1 cellular context compared by ENCODE assay signal in genomic region chr19:35545001-35545854, GRCh38.
A peak's percentile ranks its signal among the peaks of the same experiment; 100 is the strongest.
TF ChIP-seq lines count a peak whose summit lies in the region.

Gene TMEM147, plus strand, starts transcription at chr19:35545626. Its CDS starts 114 bp downstream, at chr19:35545740.

TF ChIP-seq in HepG2, 621 proteins besides CTCF, POLR2A, EP300 and RAD21 (continued from another document and continues in another):
- no peak for TF ChIP-seq LRRFIP1 (CRISPR knock-in tag; conservative IDR thresholded peaks at IDR 0.05)
- TF ChIP-seq, protein P1, sequence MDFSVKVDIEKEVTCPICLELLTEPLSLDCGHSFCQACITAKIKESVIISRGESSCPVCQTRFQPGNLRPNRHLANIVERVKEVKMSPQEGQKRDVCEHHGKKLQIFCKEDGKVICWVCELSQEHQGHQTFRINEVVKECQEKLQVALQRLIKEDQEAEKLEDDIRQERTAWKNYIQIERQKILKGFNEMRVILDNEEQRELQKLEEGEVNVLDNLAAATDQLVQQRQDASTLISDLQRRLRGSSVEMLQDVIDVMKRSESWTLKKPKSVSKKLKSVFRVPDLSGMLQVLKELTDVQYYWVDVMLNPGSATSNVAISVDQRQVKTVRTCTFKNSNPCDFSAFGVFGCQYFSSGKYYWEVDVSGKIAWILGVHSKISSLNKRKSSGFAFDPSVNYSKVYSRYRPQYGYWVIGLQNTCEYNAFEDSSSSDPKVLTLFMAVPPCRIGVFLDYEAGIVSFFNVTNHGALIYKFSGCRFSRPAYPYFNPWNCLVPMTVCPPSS (IDR thresholded peaks at IDR 0.05) = no peak
- no peak for TF ChIP-seq PAF1 (CRISPR knock-in tag; IDR thresholded peaks at IDR 0.05)
- TF ChIP-seq, protein P2, sequence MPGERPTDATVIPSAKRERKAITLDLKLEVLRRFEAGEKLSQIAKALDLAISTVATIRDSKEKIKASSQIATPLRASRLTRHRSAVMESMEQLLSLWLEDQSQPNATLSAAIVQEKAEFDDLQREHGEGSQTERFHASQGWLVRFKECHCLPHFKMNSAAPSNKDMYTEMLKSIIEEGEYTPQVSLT (CRISPR knock-in tag; IDR thresholded peaks at IDR 0.05; ENCODE audit: borderline replicate concordance, low read depth) = no peak
- TF ChIP-seq SOX5 (CRISPR knock-in tag; IDR thresholded peaks at IDR 0.05; ENCODE audit: borderline replicate concordance) = peak; percentile 21; the same call in 1 of the 2 replicates
- TF ChIP-seq DRAP1 (CRISPR knock-in tag; IDR thresholded peaks at IDR 0.05) = peak; percentile 42; the same call in 1 of the 2 replicates
- TF ChIP-seq SSRP1 (CRISPR knock-in tag; IDR thresholded peaks at IDR 0.05) = no peak
- 0 out of 2 replicates have a peak, but pooled peaks have one; percentile 20 for TF ChIP-seq ARHGAP35 (CRISPR knock-in tag; IDR thresholded peaks at IDR 0.05; ENCODE audit: borderline replicate concordance)
- TF ChIP-seq ARNT2 (CRISPR knock-in tag; IDR thresholded peaks at IDR 0.05; ENCODE audit: low read depth) = peak; percentile 94
- TF ChIP-seq STAT6 (CRISPR knock-in tag; IDR thresholded peaks at IDR 0.05; ENCODE audit: borderline replicate concordance) = no peak; the same call in 1 of the 2 replicates
- no peak for TF ChIP-seq IKZF1 (IDR thresholded peaks at IDR 0.05)
- TF ChIP-seq, protein P3, sequence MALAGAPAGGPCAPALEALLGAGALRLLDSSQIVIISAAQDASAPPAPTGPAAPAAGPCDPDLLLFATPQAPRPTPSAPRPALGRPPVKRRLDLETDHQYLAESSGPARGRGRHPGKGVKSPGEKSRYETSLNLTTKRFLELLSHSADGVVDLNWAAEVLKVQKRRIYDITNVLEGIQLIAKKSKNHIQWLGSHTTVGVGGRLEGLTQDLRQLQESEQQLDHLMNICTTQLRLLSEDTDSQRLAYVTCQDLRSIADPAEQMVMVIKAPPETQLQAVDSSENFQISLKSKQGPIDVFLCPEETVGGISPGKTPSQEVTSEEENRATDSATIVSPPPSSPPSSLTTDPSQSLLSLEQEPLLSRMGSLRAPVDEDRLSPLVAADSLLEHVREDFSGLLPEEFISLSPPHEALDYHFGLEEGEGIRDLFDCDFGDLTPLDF (CRISPR knock-in tag; IDR thresholded peaks at IDR 0.05) = no peak; the same call in 1 of the 2 replicates
- TF ChIP-seq, protein P4, sequence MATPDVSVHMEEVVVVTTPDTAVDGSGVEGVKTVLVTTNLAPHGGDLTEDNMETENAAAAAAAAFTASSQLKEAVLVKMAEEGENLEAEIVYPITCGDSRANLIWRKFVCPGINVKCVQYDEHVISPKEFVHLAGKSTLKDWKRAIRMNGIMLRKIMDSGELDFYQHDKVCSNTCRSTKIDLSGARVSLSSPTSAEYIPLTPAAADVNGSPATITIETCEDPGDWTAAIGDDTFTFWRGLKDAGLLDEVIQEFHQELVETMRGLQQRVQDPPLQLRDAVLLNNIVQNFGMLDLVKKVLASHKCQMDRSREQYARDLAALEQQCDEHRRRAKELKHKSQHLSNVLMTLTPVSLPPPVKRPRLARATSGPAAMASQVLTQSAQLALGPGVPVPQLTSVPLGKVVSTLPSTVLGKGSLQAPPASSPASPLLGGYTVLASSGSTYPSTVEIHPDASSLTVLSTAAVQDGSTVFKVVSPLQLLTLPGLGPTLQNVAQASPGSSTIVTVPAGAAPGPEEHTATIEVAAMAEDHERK (CRISPR knock-in tag; IDR thresholded peaks at IDR 0.05; ENCODE audit: low read depth) = no peak
- TF ChIP-seq MEIS1 (CRISPR knock-in tag; IDR thresholded peaks at IDR 0.05; ENCODE audit: borderline replicate concordance) = no peak; the same call in 1 of the 2 replicates
- no peak for TF ChIP-seq NONO (IDR thresholded peaks at IDR 0.05)
- peak; percentile 75; the same call in 1 of the 2 replicates for TF ChIP-seq NONO (CRISPR knock-in tag; conservative IDR thresholded peaks at IDR 0.05)
- no peak for TF ChIP-seq PAX8 (CRISPR knock-in tag; IDR thresholded peaks at IDR 0.05; ENCODE audit: borderline replicate concordance)
- TF ChIP-seq, protein P5, sequence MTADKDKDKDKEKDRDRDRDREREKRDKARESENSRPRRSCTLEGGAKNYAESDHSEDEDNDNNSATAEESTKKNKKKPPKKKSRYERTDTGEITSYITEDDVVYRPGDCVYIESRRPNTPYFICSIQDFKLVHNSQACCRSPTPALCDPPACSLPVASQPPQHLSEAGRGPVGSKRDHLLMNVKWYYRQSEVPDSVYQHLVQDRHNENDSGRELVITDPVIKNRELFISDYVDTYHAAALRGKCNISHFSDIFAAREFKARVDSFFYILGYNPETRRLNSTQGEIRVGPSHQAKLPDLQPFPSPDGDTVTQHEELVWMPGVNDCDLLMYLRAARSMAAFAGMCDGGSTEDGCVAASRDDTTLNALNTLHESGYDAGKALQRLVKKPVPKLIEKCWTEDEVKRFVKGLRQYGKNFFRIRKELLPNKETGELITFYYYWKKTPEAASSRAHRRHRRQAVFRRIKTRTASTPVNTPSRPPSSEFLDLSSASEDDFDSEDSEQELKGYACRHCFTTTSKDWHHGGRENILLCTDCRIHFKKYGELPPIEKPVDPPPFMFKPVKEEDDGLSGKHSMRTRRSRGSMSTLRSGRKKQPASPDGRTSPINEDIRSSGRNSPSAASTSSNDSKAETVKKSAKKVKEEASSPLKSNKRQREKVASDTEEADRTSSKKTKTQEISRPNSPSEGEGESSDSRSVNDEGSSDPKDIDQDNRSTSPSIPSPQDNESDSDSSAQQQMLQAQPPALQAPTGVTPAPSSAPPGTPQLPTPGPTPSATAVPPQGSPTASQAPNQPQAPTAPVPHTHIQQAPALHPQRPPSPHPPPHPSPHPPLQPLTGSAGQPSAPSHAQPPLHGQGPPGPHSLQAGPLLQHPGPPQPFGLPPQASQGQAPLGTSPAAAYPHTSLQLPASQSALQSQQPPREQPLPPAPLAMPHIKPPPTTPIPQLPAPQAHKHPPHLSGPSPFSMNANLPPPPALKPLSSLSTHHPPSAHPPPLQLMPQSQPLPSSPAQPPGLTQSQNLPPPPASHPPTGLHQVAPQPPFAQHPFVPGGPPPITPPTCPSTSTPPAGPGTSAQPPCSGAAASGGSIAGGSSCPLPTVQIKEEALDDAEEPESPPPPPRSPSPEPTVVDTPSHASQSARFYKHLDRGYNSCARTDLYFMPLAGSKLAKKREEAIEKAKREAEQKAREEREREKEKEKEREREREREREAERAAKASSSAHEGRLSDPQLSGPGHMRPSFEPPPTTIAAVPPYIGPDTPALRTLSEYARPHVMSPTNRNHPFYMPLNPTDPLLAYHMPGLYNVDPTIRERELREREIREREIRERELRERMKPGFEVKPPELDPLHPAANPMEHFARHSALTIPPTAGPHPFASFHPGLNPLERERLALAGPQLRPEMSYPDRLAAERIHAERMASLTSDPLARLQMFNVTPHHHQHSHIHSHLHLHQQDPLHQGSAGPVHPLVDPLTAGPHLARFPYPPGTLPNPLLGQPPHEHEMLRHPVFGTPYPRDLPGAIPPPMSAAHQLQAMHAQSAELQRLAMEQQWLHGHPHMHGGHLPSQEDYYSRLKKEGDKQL (CRISPR knock-in tag; IDR thresholded peaks at IDR 0.05; ENCODE audit: low read depth) = no peak
- TF ChIP-seq ZNF83 (CRISPR knock-in tag; IDR thresholded peaks at IDR 0.05; ENCODE audit: borderline replicate concordance) = no peak
- TF ChIP-seq, protein P6, sequence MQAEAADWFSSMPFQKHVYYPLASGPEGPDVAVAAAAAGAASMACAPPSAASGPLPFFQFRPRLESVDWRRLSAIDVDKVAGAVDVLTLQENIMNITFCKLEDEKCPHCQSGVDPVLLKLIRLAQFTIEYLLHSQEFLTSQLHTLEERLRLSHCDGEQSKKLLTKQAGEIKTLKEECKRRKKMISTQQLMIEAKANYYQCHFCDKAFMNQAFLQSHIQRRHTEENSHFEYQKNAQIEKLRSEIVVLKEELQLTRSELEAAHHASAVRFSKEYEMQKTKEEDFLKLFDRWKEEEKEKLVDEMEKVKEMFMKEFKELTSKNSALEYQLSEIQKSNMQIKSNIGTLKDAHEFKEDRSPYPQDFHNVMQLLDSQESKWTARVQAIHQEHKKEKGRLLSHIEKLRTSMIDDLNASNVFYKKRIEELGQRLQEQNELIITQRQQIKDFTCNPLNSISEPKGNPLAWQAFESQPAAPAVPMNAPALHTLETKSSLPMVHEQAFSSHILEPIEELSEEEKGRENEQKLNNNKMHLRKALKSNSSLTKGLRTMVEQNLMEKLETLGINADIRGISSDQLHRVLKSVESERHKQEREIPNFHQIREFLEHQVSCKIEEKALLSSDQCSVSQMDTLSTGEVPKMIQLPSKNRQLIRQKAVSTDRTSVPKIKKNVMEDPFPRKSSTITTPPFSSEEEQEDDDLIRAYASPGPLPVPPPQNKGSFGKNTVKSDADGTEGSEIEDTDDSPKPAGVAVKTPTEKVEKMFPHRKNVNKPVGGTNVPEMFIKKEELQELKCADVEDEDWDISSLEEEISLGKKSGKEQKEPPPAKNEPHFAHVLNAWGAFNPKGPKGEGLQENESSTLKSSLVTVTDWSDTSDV (CRISPR knock-in tag; IDR thresholded peaks at IDR 0.05) = no peak
- TF ChIP-seq ZNF816 (CRISPR knock-in tag; IDR thresholded peaks at IDR 0.05; ENCODE audit: borderline replicate concordance) = no peak
- TF ChIP-seq REXO4 (CRISPR knock-in tag; IDR thresholded peaks at IDR 0.05; ENCODE audit: borderline replicate concordance) = no peak
- TF ChIP-seq SKI (IDR thresholded peaks at IDR 0.05; ENCODE audit: partially characterized antibody) = no peak
- no peak for TF ChIP-seq GPN1 (CRISPR knock-in tag; IDR thresholded peaks at IDR 0.05; ENCODE audit: borderline replicate concordance)
- no peak for TF ChIP-seq U2AF1 (optimal IDR thresholded peaks at IDR 0.05; ENCODE audit: low read depth, low read length)
- peak; percentile 84 for TF ChIP-seq IRF2 (CRISPR knock-in tag; IDR thresholded peaks at IDR 0.05)
- peak; percentile 94 for TF ChIP-seq HOXA3 (CRISPR knock-in tag; IDR thresholded peaks at IDR 0.05)
- peak; percentile 92 for TF ChIP-seq CREM (IDR thresholded peaks at IDR 0.05)
- TF ChIP-seq CREM (CRISPR knock-in tag; IDR thresholded peaks at IDR 0.05) = peak; percentile 85
- TF ChIP-seq ZNF567 (CRISPR knock-in tag; IDR thresholded peaks at IDR 0.05; ENCODE audit: borderline replicate concordance) = no peak; the same call in 1 of the 2 replicates
- no peak for TF ChIP-seq SMC3 (IDR thresholded peaks at IDR 0.05; ENCODE audit: low read length)
- no peak for TF ChIP-seq EED (CRISPR knock-in tag; IDR thresholded peaks at IDR 0.05)
- TF ChIP-seq ZNF354B (CRISPR knock-in tag; IDR thresholded peaks at IDR 0.05) = no peak
- TF ChIP-seq JDP2 (CRISPR knock-in tag; IDR thresholded peaks at IDR 0.05; ENCODE audit: borderline replicate concordance) = no peak
- no peak for TF ChIP-seq ZBTB8A (CRISPR knock-in tag; IDR thresholded peaks at IDR 0.05; ENCODE audit: borderline replicate concordance, low read depth)
- TF ChIP-seq TEAD3 (CRISPR knock-in tag; optimal IDR thresholded peaks at IDR 0.05; ENCODE audit: borderline replicate concordance) = peak; percentile 35
- peak; percentile 82; the same call in 1 of the 2 replicates for TF ChIP-seq ZNF790 (CRISPR knock-in tag; IDR thresholded peaks at IDR 0.05; ENCODE audit: borderline replicate concordance)
- TF ChIP-seq ZNF850 (CRISPR knock-in tag; conservative IDR thresholded peaks at IDR 0.05) = no peak
- TF ChIP-seq ERF (CRISPR knock-in tag; IDR thresholded peaks at IDR 0.05) = peak; percentile 64
- TF ChIP-seq, protein P7, sequence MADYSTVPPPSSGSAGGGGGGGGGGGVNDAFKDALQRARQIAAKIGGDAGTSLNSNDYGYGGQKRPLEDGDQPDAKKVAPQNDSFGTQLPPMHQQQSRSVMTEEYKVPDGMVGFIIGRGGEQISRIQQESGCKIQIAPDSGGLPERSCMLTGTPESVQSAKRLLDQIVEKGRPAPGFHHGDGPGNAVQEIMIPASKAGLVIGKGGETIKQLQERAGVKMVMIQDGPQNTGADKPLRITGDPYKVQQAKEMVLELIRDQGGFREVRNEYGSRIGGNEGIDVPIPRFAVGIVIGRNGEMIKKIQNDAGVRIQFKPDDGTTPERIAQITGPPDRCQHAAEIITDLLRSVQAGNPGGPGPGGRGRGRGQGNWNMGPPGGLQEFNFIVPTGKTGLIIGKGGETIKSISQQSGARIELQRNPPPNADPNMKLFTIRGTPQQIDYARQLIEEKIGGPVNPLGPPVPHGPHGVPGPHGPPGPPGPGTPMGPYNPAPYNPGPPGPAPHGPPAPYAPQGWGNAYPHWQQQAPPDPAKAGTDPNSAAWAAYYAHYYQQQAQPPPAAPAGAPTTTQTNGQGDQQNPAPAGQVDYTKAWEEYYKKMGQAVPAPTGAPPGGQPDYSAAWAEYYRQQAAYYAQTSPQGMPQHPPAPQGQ (CRISPR knock-in tag; IDR thresholded peaks at IDR 0.05; ENCODE audit: borderline replicate concordance) = no peak
